1 cellular context compared by ENCODE assay signal in the genomic region with DNA sequence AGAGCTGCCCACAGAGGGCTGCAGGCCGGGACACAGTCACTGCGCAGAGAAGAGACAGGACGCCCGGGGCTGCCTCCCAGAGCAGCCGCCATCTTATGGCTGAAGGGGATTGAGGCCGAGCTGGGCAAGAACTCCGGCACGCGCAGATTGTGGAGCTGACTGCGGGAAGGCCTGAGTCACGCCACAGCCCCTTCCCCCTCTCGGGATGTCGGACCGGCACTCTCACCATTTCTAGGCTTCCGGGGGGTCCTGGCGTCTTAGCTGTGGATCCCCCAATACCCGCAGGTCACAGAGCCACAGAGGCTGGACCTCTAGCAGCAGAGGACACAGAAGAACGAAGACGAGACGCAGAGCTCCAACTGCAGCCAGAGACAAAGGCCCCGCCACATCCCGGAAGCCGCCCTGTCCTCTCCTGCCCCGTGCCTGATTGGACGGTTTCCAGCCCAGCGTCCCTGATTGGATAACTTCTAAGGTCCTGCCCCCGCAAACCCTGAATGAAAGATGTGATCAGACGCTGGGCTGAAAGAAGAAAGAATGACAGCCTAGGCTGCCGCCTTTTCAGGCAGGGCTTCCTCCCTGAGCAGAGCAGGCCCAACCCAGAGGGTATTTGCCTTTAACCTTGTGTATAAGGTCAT.
TF ChIP-seq lines count a peak whose summit lies in the region.

A gene (minus strand): TSS at position 373 of the 635 bp plus-strand sequence. CDS start 144 bp downstream, at position 229.

TF ChIP-seq in K562, 482 proteins besides CTCF, POLR2A, EP300 and RAD21 (continued from another document and continues in another):
- TF ChIP-seq EP400 (IDR thresholded peaks at IDR 0.05) (peak; percentile 75), SIN3B (IDR thresholded peaks at IDR 0.05; ENCODE audit: low read depth) (no peak), NFXL1 (CRISPR knock-in tag; IDR thresholded peaks at IDR 0.05) (no peak), FOXM1 (IDR thresholded peaks at IDR 0.05; ENCODE audit: low read depth) (no peak), FOXM1 (CRISPR knock-in tag; IDR thresholded peaks at IDR 0.05; ENCODE audit: low read depth) (no peak), ZNF140 (CRISPR knock-in tag; IDR thresholded peaks at IDR 0.05) (no peak), CXXC5 (CRISPR knock-in tag; IDR thresholded peaks at IDR 0.05) (peak; percentile 43), ZNF778 (CRISPR knock-in tag; IDR thresholded peaks at IDR 0.05) (no peak), SREBF1 (IDR thresholded peaks at IDR 0.05; ENCODE audit: borderline replicate concordance, low read depth, low read length) (no peak), ZNF780A (CRISPR knock-in tag; IDR thresholded peaks at IDR 0.05) (no peak), GABPB1 (CRISPR knock-in tag; IDR thresholded peaks at IDR 0.05) (no peak), PHF20 (IDR thresholded peaks at IDR 0.05; ENCODE audit: partially characterized antibody) (peak; percentile 17), ZNF3 (CRISPR knock-in tag; IDR thresholded peaks at IDR 0.05) (no peak), KLF1 (tag; IDR thresholded peaks at IDR 0.05) (no peak), TSC22D4 (tag; IDR thresholded peaks at IDR 0.05) (no peak), DACH1 (IDR thresholded peaks at IDR 0.05; ENCODE audit: partially characterized antibody) (no peak), ZNF165 (CRISPR knock-in tag; IDR thresholded peaks at IDR 0.05; ENCODE audit: borderline replicate concordance) (no peak), GTF2E2 (tag; IDR thresholded peaks at IDR 0.05) (no peak), KAT2B (IDR thresholded peaks at IDR 0.05; ENCODE audit: low read depth, low read length) (no peak), ZNF197 (CRISPR knock-in tag; IDR thresholded peaks at IDR 0.05; ENCODE audit: low read depth) (no peak), DDX20 (tag; IDR thresholded peaks at IDR 0.05; ENCODE audit: low read depth) (no peak), ZNF507 (tag; conservative IDR thresholded peaks at IDR 0.05) (no peak), RFX5 (IDR thresholded peaks at IDR 0.05; ENCODE audit: low read depth, low read length) (no peak), ELF2 (CRISPR knock-in tag; IDR thresholded peaks at IDR 0.05) (no peak), HMG20B (CRISPR knock-in tag; IDR thresholded peaks at IDR 0.05) (no peak), ZFP1 (CRISPR knock-in tag; IDR thresholded peaks at IDR 0.05) (no peak), OTX1 (CRISPR knock-in tag; IDR thresholded peaks at IDR 0.05) (no peak), PHB2 (IDR thresholded peaks at IDR 0.05; ENCODE audit: low read depth) (no peak), RBM34 (IDR thresholded peaks at IDR 0.05; ENCODE audit: borderline replicate concordance, insufficient read depth, low read length) (no peak)
- TF ChIP-seq, protein P1, sequence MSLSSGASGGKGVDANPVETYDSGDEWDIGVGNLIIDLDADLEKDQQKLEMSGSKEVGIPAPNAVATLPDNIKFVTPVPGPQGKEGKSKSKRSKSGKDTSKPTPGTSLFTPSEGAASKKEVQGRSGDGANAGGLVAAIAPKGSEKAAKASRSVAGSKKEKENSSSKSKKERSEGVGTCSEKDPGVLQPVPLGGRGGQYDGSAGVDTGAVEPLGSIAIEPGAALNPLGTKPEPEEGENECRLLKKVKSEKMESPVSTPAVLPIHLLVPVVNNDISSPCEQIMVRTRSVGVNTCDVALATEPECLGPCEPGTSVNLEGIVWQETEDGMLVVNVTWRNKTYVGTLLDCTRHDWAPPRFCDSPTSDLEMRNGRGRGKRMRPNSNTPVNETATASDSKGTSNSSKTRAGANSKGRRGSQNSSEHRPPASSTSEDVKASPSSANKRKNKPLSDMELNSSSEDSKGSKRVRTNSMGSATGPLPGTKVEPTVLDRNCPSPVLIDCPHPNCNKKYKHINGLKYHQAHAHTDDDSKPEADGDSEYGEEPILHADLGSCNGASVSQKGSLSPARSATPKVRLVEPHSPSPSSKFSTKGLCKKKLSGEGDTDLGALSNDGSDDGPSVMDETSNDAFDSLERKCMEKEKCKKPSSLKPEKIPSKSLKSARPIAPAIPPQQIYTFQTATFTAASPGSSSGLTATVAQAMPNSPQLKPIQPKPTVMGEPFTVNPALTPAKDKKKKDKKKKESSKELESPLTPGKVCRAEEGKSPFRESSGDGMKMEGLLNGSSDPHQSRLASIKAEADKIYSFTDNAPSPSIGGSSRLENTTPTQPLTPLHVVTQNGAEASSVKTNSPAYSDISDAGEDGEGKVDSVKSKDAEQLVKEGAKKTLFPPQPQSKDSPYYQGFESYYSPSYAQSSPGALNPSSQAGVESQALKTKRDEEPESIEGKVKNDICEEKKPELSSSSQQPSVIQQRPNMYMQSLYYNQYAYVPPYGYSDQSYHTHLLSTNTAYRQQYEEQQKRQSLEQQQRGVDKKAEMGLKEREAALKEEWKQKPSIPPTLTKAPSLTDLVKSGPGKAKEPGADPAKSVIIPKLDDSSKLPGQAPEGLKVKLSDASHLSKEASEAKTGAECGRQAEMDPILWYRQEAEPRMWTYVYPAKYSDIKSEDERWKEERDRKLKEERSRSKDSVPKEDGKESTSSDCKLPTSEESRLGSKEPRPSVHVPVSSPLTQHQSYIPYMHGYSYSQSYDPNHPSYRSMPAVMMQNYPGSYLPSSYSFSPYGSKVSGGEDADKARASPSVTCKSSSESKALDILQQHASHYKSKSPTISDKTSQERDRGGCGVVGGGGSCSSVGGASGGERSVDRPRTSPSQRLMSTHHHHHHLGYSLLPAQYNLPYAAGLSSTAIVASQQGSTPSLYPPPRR (CRISPR knock-in tag; IDR thresholded peaks at IDR 0.05; ENCODE audit: borderline replicate concordance): no peak
- TF ChIP-seq, protein P2, sequence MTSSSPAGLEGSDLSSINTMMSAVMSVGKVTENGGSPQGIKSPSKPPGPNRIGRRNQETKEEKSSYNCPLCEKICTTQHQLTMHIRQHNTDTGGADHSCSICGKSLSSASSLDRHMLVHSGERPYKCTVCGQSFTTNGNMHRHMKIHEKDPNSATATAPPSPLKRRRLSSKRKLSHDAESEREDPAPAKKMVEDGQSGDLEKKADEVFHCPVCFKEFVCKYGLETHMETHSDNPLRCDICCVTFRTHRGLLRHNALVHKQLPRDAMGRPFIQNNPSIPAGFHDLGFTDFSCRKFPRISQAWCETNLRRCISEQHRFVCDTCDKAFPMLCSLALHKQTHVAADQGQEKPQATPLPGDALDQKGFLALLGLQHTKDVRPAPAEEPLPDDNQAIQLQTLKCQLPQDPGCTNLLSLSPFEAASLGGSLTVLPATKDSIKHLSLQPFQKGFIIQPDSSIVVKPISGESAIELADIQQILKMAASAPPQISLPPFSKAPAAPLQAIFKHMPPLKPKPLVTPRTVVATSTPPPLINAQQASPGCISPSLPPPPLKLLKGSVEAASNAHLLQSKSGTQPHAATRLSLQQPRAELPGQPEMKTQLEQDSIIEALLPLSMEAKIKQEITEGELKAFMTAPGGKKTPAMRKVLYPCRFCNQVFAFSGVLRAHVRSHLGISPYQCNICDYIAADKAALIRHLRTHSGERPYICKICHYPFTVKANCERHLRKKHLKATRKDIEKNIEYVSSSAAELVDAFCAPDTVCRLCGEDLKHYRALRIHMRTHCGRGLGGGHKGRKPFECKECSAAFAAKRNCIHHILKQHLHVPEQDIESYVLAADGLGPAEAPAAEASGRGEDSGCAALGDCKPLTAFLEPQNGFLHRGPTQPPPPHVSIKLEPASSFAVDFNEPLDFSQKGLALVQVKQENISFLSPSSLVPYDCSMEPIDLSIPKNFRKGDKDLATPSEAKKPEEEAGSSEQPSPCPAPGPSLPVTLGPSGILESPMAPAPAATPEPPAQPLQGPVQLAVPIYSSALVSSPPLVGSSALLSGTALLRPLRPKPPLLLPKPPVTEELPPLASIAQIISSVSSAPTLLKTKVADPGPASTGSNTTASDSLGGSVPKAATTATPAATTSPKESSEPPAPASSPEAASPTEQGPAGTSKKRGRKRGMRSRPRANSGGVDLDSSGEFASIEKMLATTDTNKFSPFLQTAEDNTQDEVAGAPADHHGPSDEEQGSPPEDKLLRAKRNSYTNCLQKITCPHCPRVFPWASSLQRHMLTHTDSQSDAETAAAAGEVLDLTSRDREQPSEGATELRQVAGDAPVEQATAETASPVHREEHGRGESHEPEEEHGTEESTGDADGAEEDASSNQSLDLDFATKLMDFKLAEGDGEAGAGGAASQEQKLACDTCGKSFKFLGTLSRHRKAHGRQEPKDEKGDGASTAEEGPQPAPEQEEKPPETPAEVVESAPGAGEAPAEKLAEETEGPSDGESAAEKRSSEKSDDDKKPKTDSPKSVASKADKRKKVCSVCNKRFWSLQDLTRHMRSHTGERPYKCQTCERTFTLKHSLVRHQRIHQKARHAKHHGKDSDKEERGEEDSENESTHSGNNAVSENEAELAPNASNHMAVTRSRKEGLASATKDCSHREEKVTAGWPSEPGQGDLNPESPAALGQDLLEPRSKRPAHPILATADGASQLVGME (CRISPR knock-in tag; IDR thresholded peaks at IDR 0.05): no peak
- TF ChIP-seq, protein P3, sequence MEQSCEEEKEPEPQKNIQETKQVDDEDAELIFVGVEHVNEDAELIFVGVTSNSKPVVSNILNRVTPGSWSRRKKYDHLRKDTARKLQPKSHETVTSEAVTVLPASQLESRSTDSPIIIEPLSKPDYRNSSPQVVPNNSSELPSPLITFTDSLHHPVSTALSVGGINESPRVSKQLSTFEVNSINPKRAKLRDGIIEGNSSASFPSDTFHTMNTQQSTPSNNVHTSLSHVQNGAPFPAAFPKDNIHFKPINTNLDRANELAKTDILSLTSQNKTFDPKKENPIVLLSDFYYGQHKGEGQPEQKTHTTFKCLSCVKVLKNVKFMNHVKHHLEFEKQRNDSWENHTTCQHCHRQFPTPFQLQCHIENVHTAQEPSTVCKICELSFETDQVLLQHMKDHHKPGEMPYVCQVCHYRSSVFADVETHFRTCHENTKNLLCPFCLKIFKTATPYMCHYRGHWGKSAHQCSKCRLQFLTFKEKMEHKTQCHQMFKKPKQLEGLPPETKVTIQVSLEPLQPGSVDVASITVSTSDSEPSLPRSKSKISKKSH (CRISPR knock-in tag; IDR thresholded peaks at IDR 0.05): no peak
- TF ChIP-seq, protein P4, sequence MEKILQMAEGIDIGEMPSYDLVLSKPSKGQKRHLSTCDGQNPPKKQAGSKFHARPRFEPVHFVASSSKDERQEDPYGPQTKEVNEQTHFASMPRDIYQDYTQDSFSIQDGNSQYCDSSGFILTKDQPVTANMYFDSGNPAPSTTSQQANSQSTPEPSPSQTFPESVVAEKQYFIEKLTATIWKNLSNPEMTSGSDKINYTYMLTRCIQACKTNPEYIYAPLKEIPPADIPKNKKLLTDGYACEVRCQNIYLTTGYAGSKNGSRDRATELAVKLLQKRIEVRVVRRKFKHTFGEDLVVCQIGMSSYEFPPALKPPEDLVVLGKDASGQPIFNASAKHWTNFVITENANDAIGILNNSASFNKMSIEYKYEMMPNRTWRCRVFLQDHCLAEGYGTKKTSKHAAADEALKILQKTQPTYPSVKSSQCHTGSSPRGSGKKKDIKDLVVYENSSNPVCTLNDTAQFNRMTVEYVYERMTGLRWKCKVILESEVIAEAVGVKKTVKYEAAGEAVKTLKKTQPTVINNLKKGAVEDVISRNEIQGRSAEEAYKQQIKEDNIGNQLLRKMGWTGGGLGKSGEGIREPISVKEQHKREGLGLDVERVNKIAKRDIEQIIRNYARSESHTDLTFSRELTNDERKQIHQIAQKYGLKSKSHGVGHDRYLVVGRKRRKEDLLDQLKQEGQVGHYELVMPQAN (IDR thresholded peaks at IDR 0.05; ENCODE audit: borderline replicate concordance): no peak
- TF ChIP-seq, protein P5, sequence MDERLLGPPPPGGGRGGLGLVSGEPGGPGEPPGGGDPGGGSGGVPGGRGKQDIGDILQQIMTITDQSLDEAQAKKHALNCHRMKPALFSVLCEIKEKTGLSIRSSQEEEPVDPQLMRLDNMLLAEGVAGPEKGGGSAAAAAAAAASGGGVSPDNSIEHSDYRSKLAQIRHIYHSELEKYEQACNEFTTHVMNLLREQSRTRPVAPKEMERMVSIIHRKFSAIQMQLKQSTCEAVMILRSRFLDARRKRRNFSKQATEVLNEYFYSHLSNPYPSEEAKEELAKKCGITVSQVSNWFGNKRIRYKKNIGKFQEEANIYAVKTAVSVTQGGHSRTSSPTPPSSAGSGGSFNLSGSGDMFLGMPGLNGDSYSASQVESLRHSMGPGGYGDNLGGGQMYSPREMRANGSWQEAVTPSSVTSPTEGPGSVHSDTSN (CRISPR knock-in tag; IDR thresholded peaks at IDR 0.05; ENCODE audit: low read depth): no peak
- TF ChIP-seq, protein P5 (tag; conservative IDR thresholded peaks at IDR 0.05; ENCODE audit: low read depth): no peak
- TF ChIP-seq, protein P6, sequence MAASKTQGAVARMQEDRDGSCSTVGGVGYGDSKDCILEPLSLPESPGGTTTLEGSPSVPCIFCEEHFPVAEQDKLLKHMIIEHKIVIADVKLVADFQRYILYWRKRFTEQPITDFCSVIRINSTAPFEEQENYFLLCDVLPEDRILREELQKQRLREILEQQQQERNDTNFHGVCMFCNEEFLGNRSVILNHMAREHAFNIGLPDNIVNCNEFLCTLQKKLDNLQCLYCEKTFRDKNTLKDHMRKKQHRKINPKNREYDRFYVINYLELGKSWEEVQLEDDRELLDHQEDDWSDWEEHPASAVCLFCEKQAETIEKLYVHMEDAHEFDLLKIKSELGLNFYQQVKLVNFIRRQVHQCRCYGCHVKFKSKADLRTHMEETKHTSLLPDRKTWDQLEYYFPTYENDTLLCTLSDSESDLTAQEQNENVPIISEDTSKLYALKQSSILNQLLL (CRISPR knock-in tag; IDR thresholded peaks at IDR 0.05; ENCODE audit: borderline replicate concordance): no peak
- TF ChIP-seq, protein P7, sequence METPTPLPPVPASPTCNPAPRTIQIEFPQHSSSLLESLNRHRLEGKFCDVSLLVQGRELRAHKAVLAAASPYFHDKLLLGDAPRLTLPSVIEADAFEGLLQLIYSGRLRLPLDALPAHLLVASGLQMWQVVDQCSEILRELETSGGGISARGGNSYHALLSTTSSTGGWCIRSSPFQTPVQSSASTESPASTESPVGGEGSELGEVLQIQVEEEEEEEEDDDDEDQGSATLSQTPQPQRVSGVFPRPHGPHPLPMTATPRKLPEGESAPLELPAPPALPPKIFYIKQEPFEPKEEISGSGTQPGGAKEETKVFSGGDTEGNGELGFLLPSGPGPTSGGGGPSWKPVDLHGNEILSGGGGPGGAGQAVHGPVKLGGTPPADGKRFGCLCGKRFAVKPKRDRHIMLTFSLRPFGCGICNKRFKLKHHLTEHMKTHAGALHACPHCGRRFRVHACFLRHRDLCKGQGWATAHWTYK (CRISPR knock-in tag; IDR thresholded peaks at IDR 0.05): no peak
- TF ChIP-seq, protein P8, sequence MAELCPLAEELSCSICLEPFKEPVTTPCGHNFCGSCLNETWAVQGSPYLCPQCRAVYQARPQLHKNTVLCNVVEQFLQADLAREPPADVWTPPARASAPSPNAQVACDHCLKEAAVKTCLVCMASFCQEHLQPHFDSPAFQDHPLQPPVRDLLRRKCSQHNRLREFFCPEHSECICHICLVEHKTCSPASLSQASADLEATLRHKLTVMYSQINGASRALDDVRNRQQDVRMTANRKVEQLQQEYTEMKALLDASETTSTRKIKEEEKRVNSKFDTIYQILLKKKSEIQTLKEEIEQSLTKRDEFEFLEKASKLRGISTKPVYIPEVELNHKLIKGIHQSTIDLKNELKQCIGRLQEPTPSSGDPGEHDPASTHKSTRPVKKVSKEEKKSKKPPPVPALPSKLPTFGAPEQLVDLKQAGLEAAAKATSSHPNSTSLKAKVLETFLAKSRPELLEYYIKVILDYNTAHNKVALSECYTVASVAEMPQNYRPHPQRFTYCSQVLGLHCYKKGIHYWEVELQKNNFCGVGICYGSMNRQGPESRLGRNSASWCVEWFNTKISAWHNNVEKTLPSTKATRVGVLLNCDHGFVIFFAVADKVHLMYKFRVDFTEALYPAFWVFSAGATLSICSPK (IDR thresholded peaks at IDR 0.05; ENCODE audit: borderline replicate concordance): no peak
